Comparison of ENCODE assay signal across 9 cellular contexts in the genomic region with DNA sequence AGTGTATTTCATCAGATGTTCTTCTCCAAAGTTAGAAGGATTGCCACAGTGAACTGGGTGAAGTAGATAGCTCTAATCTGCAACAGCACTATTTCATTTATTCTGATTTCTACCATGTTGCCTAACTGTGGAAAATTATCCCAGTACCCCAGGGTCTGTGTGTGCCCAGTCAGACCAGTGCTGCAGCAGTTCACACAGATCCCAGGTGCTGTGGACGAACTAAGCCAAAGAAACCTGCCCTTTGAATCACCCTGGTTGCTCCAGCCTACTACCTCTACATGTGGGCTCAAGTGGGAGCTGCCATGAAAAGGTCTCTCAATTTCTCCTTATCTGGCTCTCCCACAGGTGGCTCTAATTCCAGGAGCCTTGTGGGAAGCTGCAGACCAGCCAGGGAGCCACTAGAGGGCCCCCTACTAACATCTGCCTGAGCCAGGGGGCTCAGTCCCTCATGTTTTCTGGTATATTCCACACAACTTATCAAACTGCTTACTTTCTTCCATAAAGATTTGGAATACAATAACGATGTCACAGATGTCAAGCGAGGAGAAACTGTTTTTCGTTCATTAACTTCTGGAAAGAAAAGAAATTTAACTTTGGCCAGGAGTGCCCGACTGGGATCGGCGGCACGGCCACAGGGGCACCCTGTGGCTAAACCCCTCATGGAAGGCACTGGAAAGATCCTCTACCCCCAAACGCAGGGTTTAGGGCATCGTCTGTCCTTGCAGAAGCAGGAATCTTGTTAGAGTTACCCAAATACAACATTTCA. TPM values are rescaled to one million over a fixed set of nuclear protein-coding genes. Genes with fewer than 3 reads are reported as not detected.
A peak's percentile ranks its signal among the peaks of the same experiment; 100 is the strongest.
DNase-seq lines count a peak whose midpoint lies in the region; ATAC-seq, FAIRE-seq and TF ChIP-seq lines count a peak whose summit lies in the region.
"Had no signal": no experiment of that assay in that cellular context is flagged by ENCODE, and none has a peak within 500 bp of the region (broad histone marks: within the 10 kb centered on the region; RNA-seq: fewer than 3 reads in every experiment).

No MANE protein-coding gene starts in this region.

- FAIRE-seq in D721Med (lab: Jason Lieb, UNC), result no peak

- H3K9me3 ChIP-seq in parathyroid adenoma (ENCODE audit: control insufficient read depth, low read length), result no peaks in the 10 kb centered on the region

- H3K4me1 ChIP-seq in parathyroid adenoma, result no peaks in the 10 kb centered on the region

- no peaks in the 10 kb centered on the region for H3K79me2 ChIP-seq in parathyroid adenoma

- H3K27ac ChIP-seq in parathyroid adenoma, result no peak overlapping the region

- DNase-seq in D721Med (ENCODE audit: insufficient read length, low spot score) (peak; percentile 33), H7 (peak; percentile 72), NCI-H748 (lab: John Stamatoyannopoulos, UW; ENCODE audit: unreplicated experiment) (peak; percentile 69), activated T-cell treated with anti-CD3 and anti-CD28 coated beads for 24 hours (ENCODE audit: low read depth) (peak; percentile 30), fibroblast of villous mesenchyme (ENCODE audit: low read depth) (peak; percentile 64)

- H3K36me3 ChIP-seq in H7 (replicated peaks; ENCODE audit: control insufficient read depth, insufficient read depth, low read length) (no peaks in the 10 kb centered on the region), parathyroid adenoma (ENCODE audit: control insufficient read depth, insufficient read depth, low read length) (no peaks in the 10 kb centered on the region)

- H3K9ac ChIP-seq in parathyroid adenoma, result no peak overlapping the region

- H3K27me3 ChIP-seq in H7 (ENCODE audit: control insufficient read depth, insufficient read depth, low read length) (no peaks in the 10 kb centered on the region), parathyroid adenoma (ENCODE audit: control insufficient read depth, insufficient read depth, low read length) (no peaks in the 10 kb centered on the region)

- no peak overlapping the region for H3K4me2 ChIP-seq in parathyroid adenoma (ENCODE audit: low read length)

- no peak overlapping the region for H2AFZ ChIP-seq in parathyroid adenoma

- peak; percentile 74 for TF ChIP-seq CTCF in D721Med (IDR thresholded peaks at IDR 0.05; ENCODE audit: insufficient read depth, missing control alignments)
- TF ChIP-seq CTCF in fibroblast of villous mesenchyme (IDR thresholded peaks at IDR 0.05; ENCODE audit: insufficient read depth, low read depth, low read length), result peak; percentile 70
- peak; percentile 29 for TF ChIP-seq CTCF in parathyroid adenoma (IDR thresholded peaks at IDR 0.05)

- no peak for ATAC-seq in GM18861 (IDR thresholded peaks at IDR 0.05; ENCODE audit: unreplicated experiment)
- ATAC-seq in GM19397 (IDR thresholded peaks at IDR 0.05; ENCODE audit: unreplicated experiment), result no peak

- H3K4me3 ChIP-seq in H7 (ENCODE audit: insufficient read depth, low read depth, low read length) (no peak overlapping the region), fibroblast of villous mesenchyme (ENCODE audit: low read depth, low read length) (no peak overlapping the region), parathyroid adenoma (ENCODE audit: low read depth, low read length) (no peak overlapping the region)
- H3K4me3 ChIP-seq: skin epidermis had no signal

RNA-seq across cellular contexts. Expression of gene LY86, which starts 31.6 kb away (rescaled TPM):
- not detected in 2 replicates for total RNA-seq in H7 (2014; rRNA removed; shearing (Covaris generic))
- not detected in 2 replicates for total RNA-seq in fibroblast of villous mesenchyme
